8 cellular contexts compared by ENCODE assay signal in the genomic region with DNA sequence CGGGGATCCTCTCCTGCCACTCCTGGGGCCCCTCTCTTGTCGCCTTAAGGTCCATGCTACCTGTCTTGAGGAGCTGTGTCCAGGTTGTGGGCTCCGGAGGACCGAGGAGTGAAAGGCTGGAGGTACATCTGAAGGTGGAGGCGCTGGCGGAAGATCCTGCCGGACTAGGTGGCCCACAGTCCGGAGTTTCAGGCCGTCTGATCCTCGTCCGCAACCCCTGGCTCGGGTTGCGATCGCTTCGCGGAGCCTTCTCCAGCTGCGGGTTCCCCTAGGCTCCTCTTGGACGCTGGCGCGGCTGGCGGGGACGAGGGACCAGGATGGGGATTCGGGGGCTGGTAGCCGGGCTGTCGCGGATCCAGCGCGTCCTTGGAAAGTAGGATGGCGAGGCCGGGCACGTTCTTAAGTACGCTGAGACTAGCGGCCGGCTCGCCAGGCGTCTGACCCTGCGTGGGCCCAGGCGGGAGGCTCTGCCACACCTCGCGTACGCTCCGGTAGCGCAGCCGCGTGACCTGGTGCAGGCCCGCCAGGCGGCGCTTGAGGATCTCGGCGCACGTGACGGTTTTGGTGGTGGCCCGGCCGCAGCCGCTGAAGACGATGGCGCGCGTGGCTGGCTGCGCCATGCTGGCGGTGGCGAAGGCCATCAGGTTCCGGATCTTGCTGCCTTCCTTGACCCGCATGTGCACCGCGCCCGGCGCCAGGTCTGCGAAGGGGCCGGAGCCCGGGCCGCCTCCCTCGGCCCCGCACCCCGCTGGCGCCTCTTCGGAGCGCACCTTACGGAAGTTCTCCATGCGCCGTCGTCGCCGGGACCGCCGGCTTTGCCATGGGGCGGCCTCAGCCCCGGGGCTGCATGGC. TPM values are rescaled to one million over a fixed set of nuclear protein-coding genes. Genes with fewer than 3 reads are reported as not detected.
DNase-seq lines count a peak whose midpoint lies in the region; ATAC-seq and TF ChIP-seq lines count a peak whose summit lies in the region.

No MANE protein-coding gene starts in this region.

- peak overlapping the region; percentile 58 for H3K4me3 ChIP-seq in GM06990 (replicated peaks; ENCODE audit: low read depth, low read length)
- peak overlapping the region; percentile 61 to 88 (median 66) for H3K4me3 ChIP-seq in esophagus squamous epithelium
- H3K4me3 ChIP-seq in naive thymus-derived CD4-positive, alpha-beta T cell (ENCODE audit: low read length) = peak overlapping the region; percentile 67

- H3K27ac Mint-ChIP-seq in activated T-cell treated with anti-CD3 and anti-CD28 coated beads, Interleukin-2, amount 50 U/mL, for 24 hours = no peak overlapping the region
- no peak overlapping the region for H3K27ac Mint-ChIP-seq in naive thymus-derived CD4-positive, alpha-beta T cell

- 33 to 62% methylated on average over 5 to 11 of the region's 88 CpGs for WGBS in esophagus squamous epithelium, 2 donors

- H3K36me3 Mint-ChIP-seq in activated T-cell treated with anti-CD3 and anti-CD28 coated beads, Interleukin-2, amount 50 U/mL, for 24 hours (ENCODE audit: low read depth) = no peaks in the 10 kb centered on the region
- peaks cover 0 to 2% (median 0%) of the 10 kb centered on the region in 5 donors for H3K36me3 Mint-ChIP-seq in naive thymus-derived CD4-positive, alpha-beta T cell

- H3K36me3 ChIP-seq in GM06990 (ENCODE audit: control insufficient read depth, insufficient read depth, low read length) (no peaks in the 10 kb centered on the region), esophagus squamous epithelium (no peaks in the 10 kb centered on the region)
- no peaks in the 10 kb centered on the region for H3K36me3 ChIP-seq in naive thymus-derived CD4-positive, alpha-beta T cell (ENCODE audit: control insufficient read depth in 2 of 3, insufficient read depth in 3 of 3, low read length in 3 of 3)

- peaks cover 47 to 84% (median 48%) of the 10 kb centered on the region in 3 donors for H3K4me1 ChIP-seq in esophagus squamous epithelium
- H3K4me1 ChIP-seq in naive thymus-derived CD4-positive, alpha-beta T cell (ENCODE audit: control insufficient read depth in 2 of 2, insufficient read depth in 2 of 2, low read length in 2 of 2) = peaks cover 17 to 23% of the 10 kb centered on the region in 2 donors

- CTCF ChIA-PET in HEK293T (lab: Yijun Ruan, JAX) = interaction anchor here (0.8 to 2.2 kb wide), 4 partner anchors 11 to 187 kb away, joined by 4 to 10 read pairs (median 8); no protein-coding TSS in a partner anchor
- CTCF ChIA-PET in naive thymus-derived CD4-positive, alpha-beta T cell (lab: Charles Lee) = interaction anchor here (0.9 to 1.5 kb wide), 2 partner anchors 11 to 248 kb away, joined by 3 to 5 read pairs; no protein-coding TSS in a partner anchor

- H3K27ac ChIP-seq in esophagus squamous epithelium = peak overlapping the region; percentile 79 to 90 (median 88)
- H3K27ac ChIP-seq in naive thymus-derived CD4-positive, alpha-beta T cell (ENCODE audit: low read depth, low read length) = peak overlapping the region; percentile 1

- intact Hi-C loops in esophagus squamous epithelium (cut with DNase I) = no loop called here
- intact Hi-C loops in naive thymus-derived CD4-positive, alpha-beta T cell (cut with micrococcal nuclease) = loop anchor here (1.0 to 10.0 kb wide), 9 partner anchors 18 to 491 kb away; partner anchors contain the start of genes COX5A (in 2 of the 2), CLK3 (in 1 of the 2), FAM219B (in 1 of the 2) and PPCDC (in 1 of the 2)

- no peaks in the 10 kb centered on the region for H3K9me3 Mint-ChIP-seq in activated T-cell treated with anti-CD3 and anti-CD28 coated beads, Interleukin-2, amount 50 U/mL, for 24 hours
- H3K9me3 Mint-ChIP-seq in naive thymus-derived CD4-positive, alpha-beta T cell = peaks cover 0 to 1% (median 0%) of the 10 kb centered on the region in 11 donors

- H3K4me1 Mint-ChIP-seq in activated T-cell treated with anti-CD3 and anti-CD28 coated beads, Interleukin-2, amount 50 U/mL, for 24 hours (ENCODE audit: low read depth) = peaks cover 46% of the 10 kb centered on the region
- H3K4me1 Mint-ChIP-seq in naive thymus-derived CD4-positive, alpha-beta T cell = peaks cover 15 to 34% (median 31%) of the 10 kb centered on the region in 7 donors

- peak; percentile 77 for ATAC-seq in naive thymus-derived CD4-positive, alpha-beta T cell

- DNase-seq in GM06990 (ENCODE audit: extremely low read depth, insufficient read length) = peak; percentile 80
- peak; percentile 42 for DNase-seq in HEK293T (ENCODE audit: extremely low spot score)
- peak; percentile 28 for DNase-seq in NCI-H2196 treated with DMSO at 0.1 percent for 48 hours (lab: John Stamatoyannopoulos, UW; ENCODE audit: unreplicated experiment)
- peak; percentile 84 for DNase-seq in activated T-cell treated with anti-CD3 and anti-CD28 coated beads, Interleukin-2, amount 50 U/mL, for 24 hours
- DNase-seq in esophagus squamous epithelium (lab: John Stamatoyannopoulos, UW) = no peak
- DNase-seq in naive thymus-derived CD4-positive, alpha-beta T cell = peak; percentile 36 to 75 (median 52)
- peak; percentile 51 for DNase-seq in stimulated activated naive CD4-positive, alpha-beta T cell treated with Interleukin-2 at 50 U/mL for 16 hours (lab: John Stamatoyannopoulos, UW)
- DNase-seq in H4 (ENCODE audit: low spot score) = no peak

- peaks cover 4% of the 10 kb centered on the region for H3K27me3 ChIP-seq in GM06990 (replicated peaks; ENCODE audit: control insufficient read depth, insufficient read depth, low read length)
- peaks cover 0 to 37% (median 0%) of the 10 kb centered on the region in 4 donors for H3K27me3 ChIP-seq in esophagus squamous epithelium
- peaks cover 9 to 10% of the 10 kb centered on the region in 2 donors for H3K27me3 ChIP-seq in naive thymus-derived CD4-positive, alpha-beta T cell (ENCODE audit: control insufficient read depth in 2 of 2, insufficient read depth in 2 of 2, low read length in 2 of 2)

- H3K9me3 ChIP-seq in esophagus squamous epithelium = no peaks in the 10 kb centered on the region
- H3K9me3 ChIP-seq in naive thymus-derived CD4-positive, alpha-beta T cell (ENCODE audit: control insufficient read depth in 2 of 3, low read length in 3 of 3) = no peaks in the 10 kb centered on the region

- peak overlapping the region; percentile 72 for H3K4me3 Mint-ChIP-seq in activated T-cell treated with anti-CD3 and anti-CD28 coated beads, Interleukin-2, amount 50 U/mL, for 24 hours
- H3K4me3 Mint-ChIP-seq in naive thymus-derived CD4-positive, alpha-beta T cell = peak overlapping the region in 9 of 10 donors; percentile 40 to 82 (median 74)

- TF ChIP-seq CTCF in GM06990 (IDR thresholded peaks at IDR 0.05; ENCODE audit: insufficient read depth, low read length, poor library complexity, severe bottlenecking) (peak; percentile 64), esophagus squamous epithelium (IDR thresholded peaks at IDR 0.05) (peak; percentile 41 to 75 (median 49))

- POLR2A ChIA-PET in HEK293T (lab: Yijun Ruan, JAX) = interaction anchor here (0.7 to 6.0 kb wide), 29 partner anchors 9 to 240 kb away, joined by 3 to 48 read pairs (median 5); partner anchors contain the start of genes COX5A, CSK, FAM219B and MPI
- POLR2A ChIA-PET in naive thymus-derived CD4-positive, alpha-beta T cell (lab: Charles Lee) = interaction anchor here (0.6 to 1.8 kb wide), 4 partner anchors 18 to 673 kb away, joined by 4 to 6 read pairs (median 4); partner anchors contain the start of gene COX5A

- H3K27me3 Mint-ChIP-seq in activated T-cell treated with anti-CD3 and anti-CD28 coated beads, Interleukin-2, amount 50 U/mL, for 24 hours = peaks cover 28% of the 10 kb centered on the region
- H3K27me3 Mint-ChIP-seq in naive thymus-derived CD4-positive, alpha-beta T cell = peaks cover 25 to 39% (median 27%) of the 10 kb centered on the region in 5 donors

- no peak for TF ChIP-seq POLR2A in esophagus squamous epithelium (IDR thresholded peaks at IDR 0.05)

TF ChIP-seq in HEK293T, 16 proteins besides CTCF, POLR2A, EP300 and RAD21:
- TF ChIP-seq FOXA1 (IDR thresholded peaks at IDR 0.05) = no peak
- peak; percentile 88 for TF ChIP-seq L3MBTL2 (conservative IDR thresholded peaks at IDR 0.05)

RNA-seq across cellular contexts. Expression of gene RPP25, which starts 0.6 kb away (rescaled TPM):
- 10 to 100 TPM in 3 of 4 donors, 1 to 10 TPM in 1; 5.8 to 12.5 (median 12.3) TPM for total RNA-seq in esophagus squamous epithelium
- 1 to 10 TPM in 4 of 5 experiments, under 1 TPM in 1; 0.95 to 5.8 (median 3.3) TPM for total RNA-seq in naive thymus-derived CD4-positive, alpha-beta T cell
- polyA plus RNA-seq in naive thymus-derived CD4-positive, alpha-beta T cell = 1 to 10 TPM; 4.0 to 5.5 TPM
- 0.12 TPM in 1 of 2 replicates, not detected in the other for total RNA-seq in H4 (2014; rRNA removed; shearing (Covaris generic))

RNA-seq across cellular contexts. Expression of gene COX5A, which starts 18.1 kb away (rescaled TPM):
- 100 to 1,000 TPM; 110 to 197 (median 172) TPM for total RNA-seq in esophagus squamous epithelium
- total RNA-seq in naive thymus-derived CD4-positive, alpha-beta T cell = 100 to 1,000 TPM in 1 of 5 experiments, 10 to 100 TPM in 4; 44.4 to 210 (median 59.2) TPM
- polyA plus RNA-seq in naive thymus-derived CD4-positive, alpha-beta T cell = 100 to 1,000 TPM; 239 to 242 TPM
- total RNA-seq in H4 (2014; rRNA removed; shearing (Covaris generic)) = 160 and 163 TPM in 2 replicates

RNA-seq across cellular contexts. Expression of gene SCAMP5, which starts 39.3 kb away (rescaled TPM):
- 1 to 10 TPM in 1 of 4 donors, under 1 TPM in 3; 0.57 to 2.0 (median 0.67) TPM for total RNA-seq in esophagus squamous epithelium
- total RNA-seq in naive thymus-derived CD4-positive, alpha-beta T cell = 1 to 10 TPM in 2 of 5 experiments, under 1 TPM in 3; 0.35 to 9.5 (median 0.87) TPM
- under 1 TPM; 0.06 to 0.15 TPM for polyA plus RNA-seq in naive thymus-derived CD4-positive, alpha-beta T cell
- total RNA-seq in H4 (2014; rRNA removed; shearing (Covaris generic)) = 1.9 and 3.6 TPM in 2 replicates

RNA-seq across cellular contexts. Expression of gene FAM219B, which starts 49.4 kb away (rescaled TPM):
- total RNA-seq in esophagus squamous epithelium = 10 to 100 TPM; 29.3 to 71.8 (median 45.4) TPM
- total RNA-seq in naive thymus-derived CD4-positive, alpha-beta T cell = 100 to 1,000 TPM in 2 of 5 experiments, 10 to 100 TPM in 3; 40.5 to 111 (median 99.6) TPM
- 10 to 100 TPM; 20.2 to 27.7 TPM for polyA plus RNA-seq in naive thymus-derived CD4-positive, alpha-beta T cell
- total RNA-seq in H4 (2014; rRNA removed; shearing (Covaris generic)) = 28.4 and 46.5 TPM in 2 replicates

Comparison
In these comparisons a context has a peak if more than half of its experiments do, and no peak if none do; other contexts are left out.
1. DNase-seq: peak in GM06990 (single experiment), HEK293T (single experiment), NCI-H2196 treated with DMSO at 0.1 percent for 48 hours (single experiment), activated T-cell treated with anti-CD3 and anti-CD28 coated beads, Interleukin-2, amount 50 U/mL, for 24 hours (single experiment), naive thymus-derived CD4-positive, alpha-beta T cell (9 of 9) and stimulated activated naive CD4-positive, alpha-beta T cell treated with Interleukin-2 at 50 U/mL for 16 hours (single experiment); none in esophagus squamous epithelium (single experiment) and H4 (single experiment).
2. Peak in every context shown above with its lines, with median percentiles within 50 percentile points of each other: H3K4me3 ChIP-seq.